ENCODE assay signal across 25 cellular contexts in the genomic region with DNA sequence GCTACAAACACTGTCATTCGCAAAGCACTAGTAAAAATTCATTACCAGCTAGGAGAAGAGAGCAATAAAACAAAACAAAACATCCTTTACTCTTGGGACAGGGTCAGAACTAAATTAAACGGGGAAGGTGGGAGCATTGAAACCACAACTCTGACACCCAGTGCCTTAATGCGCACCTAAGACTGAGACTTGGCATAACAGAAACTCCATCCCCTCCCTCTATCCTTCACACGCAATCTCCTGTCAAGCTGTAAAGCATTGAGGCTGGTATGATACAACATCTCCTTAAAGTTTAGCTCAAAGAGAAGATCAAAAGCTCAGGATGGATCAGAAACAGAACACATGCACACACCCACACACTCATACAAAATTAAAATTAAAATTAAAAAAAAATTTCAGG.
A peak's percentile ranks its signal among the peaks of the same experiment; 100 is the strongest.
DNase-seq lines count a peak whose midpoint lies in the region; ATAC-seq, FAIRE-seq and TF ChIP-seq lines count a peak whose summit lies in the region.
"Had no signal": no experiment of that assay in that cellular context is flagged by ENCODE, and none has a peak within 500 bp of the region (broad histone marks: within the 10 kb centered on the region; RNA-seq: fewer than 3 reads in every experiment).

No MANE protein-coding gene starts in this region.

- in situ Hi-C loops in GM12878 (cut with MboI): no loop called here

- H3F3A ChIP-seq in MM.1S (ENCODE audit: insufficient read depth, low read length): peaks cover 24% of the 10 kb centered on the region
- peaks cover 11% of the 10 kb centered on the region for H3F3A ChIP-seq in smooth muscle cell (ENCODE audit: low read depth)

- TF ChIP-seq EP300 in GM12878 (IDR thresholded peaks at IDR 0.05; ENCODE audit: borderline replicate concordance in 1 of 2, control insufficient read depth in 1 of 2, low read depth in 2 of 2, low read length in 2 of 2): no peak

- DNase-seq in MM.1S: no peak
- no peak for DNase-seq in GM12878 (ENCODE audit: low read depth, low spot score)
- no peak for DNase-seq in hepatocyte (ENCODE audit: low spot score)
- DNase-seq in smooth muscle cell (lab: John Stamatoyannopoulos, UW; ENCODE audit: unreplicated experiment): no peak
- no peak for DNase-seq in SK-N-DZ (ENCODE audit: low spot score)
- DNase-seq in germinal center (ENCODE audit: low spot score): no peak
- no peak for DNase-seq in NCI-H1048 (lab: John Stamatoyannopoulos, UW)
- DNase-seq: 8988T; ACHN; AML-193; BE2C; CD4-positive, alpha-beta T cell; CD8-positive, alpha-beta memory T cell; DMS 273 treated with DMSO at 0.1 percent for 48 hours; DMS79; EL; GDM1; GM23248; H9 had no signal

- H3K9ac ChIP-seq in MM.1S (ENCODE audit: low read length) (no peak overlapping the region), GM12878 (ENCODE audit: control insufficient read depth, insufficient read depth, low read length) (no peak overlapping the region), smooth muscle cell (ENCODE audit: low read depth) (no peak overlapping the region)
- H3K9ac ChIP-seq: BLaER1 treated with 17β-estradiol and CSF1 and Interleukin-3, amounts not matched to agents 10 nM and 100 nM; GM23248 had no signal

- H3K4me1 ChIP-seq in MM.1S (ENCODE audit: low read length) (peaks cover 14% of the 10 kb centered on the region), GM12878 (ENCODE audit: control insufficient read depth, insufficient read depth, low read length) (no peaks in the 10 kb centered on the region), hepatocyte (ENCODE audit: insufficient read depth) (peaks cover 11% of the 10 kb centered on the region), smooth muscle cell (ENCODE audit: low read depth) (peaks cover 5% of the 10 kb centered on the region)
- H3K4me1 ChIP-seq: A549, BE2C had no signal

- H2AFZ ChIP-seq in MM.1S (ENCODE audit: low read length) (no peak overlapping the region), GM12878 (ENCODE audit: control insufficient read depth, low read depth, low read length) (no peak overlapping the region), hepatocyte (no peak overlapping the region), smooth muscle cell (ENCODE audit: low read depth) (peak overlapping the region; percentile 26)
- H2AFZ ChIP-seq: GM23248 had no signal

- RAD21 ChIA-PET in GM12878 (lab: Charles Lee; ENCODE audit: unreplicated experiment): no interaction called here

- H3K27ac ChIP-seq in MM.1S (ENCODE audit: low read length): no peak overlapping the region
- no peak overlapping the region for H3K27ac ChIP-seq in GM12878 (ENCODE audit: control insufficient read depth, insufficient read depth)
- no peak overlapping the region for H3K27ac ChIP-seq in hepatocyte
- H3K27ac ChIP-seq in smooth muscle cell (ENCODE audit: low read depth): peak overlapping the region; percentile 81
- H3K27ac ChIP-seq: A549; BLaER1 treated with 17β-estradiol and CSF1 and Interleukin-3, amounts not matched to agents 10 nM and 100 nM; GM23248 had no signal

- FAIRE-seq in GM12878 (lab: Jason Lieb, UNC): no peak
- FAIRE-seq: A549, D721Med, GM12892, GM19239 had no signal

- H3K27me3 ChIP-seq in MM.1S (replicated peaks; ENCODE audit: insufficient read depth, low read length) (no peaks in the 10 kb centered on the region), GM12878 (replicated peaks in 1 of 2; ENCODE audit: control insufficient read depth in 2 of 2, insufficient read depth in 2 of 2, low read length in 1 of 2) (no peaks in the 10 kb centered on the region), hepatocyte (no peaks in the 10 kb centered on the region), smooth muscle cell (ENCODE audit: low read depth) (no peaks in the 10 kb centered on the region)
- H3K27me3 ChIP-seq: BE2C; BLaER1 treated with 17β-estradiol and CSF1 and Interleukin-3, amounts not matched to agents 10 nM and 100 nM had no signal

- H4K20me1 ChIP-seq in MM.1S (ENCODE audit: insufficient read depth, low read length): no peaks in the 10 kb centered on the region
- no peaks in the 10 kb centered on the region for H4K20me1 ChIP-seq in GM12878 (ENCODE audit: control insufficient read depth, insufficient read depth)
- H4K20me1 ChIP-seq in hepatocyte (ENCODE audit: insufficient read depth, poor library complexity, severe bottlenecking): no peaks in the 10 kb centered on the region
- H4K20me1 ChIP-seq in smooth muscle cell (ENCODE audit: low read depth): no peaks in the 10 kb centered on the region
- H4K20me1 ChIP-seq: BLaER1 treated with 17β-estradiol and CSF1 and Interleukin-3, amounts not matched to agents 10 nM and 100 nM had no signal

- intact Hi-C loops in GM12878 (cut with micrococcal nuclease; ENCODE audit: unreplicated experiment): no loop called here

- ATAC-seq in GM12878: peak; percentile 56
- ATAC-seq: A549, HCT116 had no signal

- WGBS in GM12878 (ENCODE audit: insufficient coverage, insufficient replicate concordance, low lambda C conversion rate, missing lambda C conversion rate): 33% methylated on average over 4 of the region's 4 CpGs
- 65% methylated on average over 4 of the region's 4 CpGs for WGBS in hepatocyte (ENCODE audit: low lambda C conversion rate, missing lambda C conversion rate)
- WGBS in smooth muscle cell (ENCODE audit: low lambda C conversion rate): 27% methylated on average over 4 of the region's 4 CpGs

- H3K4me2 ChIP-seq in MM.1S (ENCODE audit: low read depth, low read length): peak overlapping the region; percentile 43; the same call in 1 of the 2 replicates
- H3K4me2 ChIP-seq in GM12878 (ENCODE audit: control insufficient read depth, insufficient read depth): no peak overlapping the region
- peak overlapping the region; percentile 60 for H3K4me2 ChIP-seq in hepatocyte
- peak overlapping the region; percentile 73 for H3K4me2 ChIP-seq in smooth muscle cell
- H3K4me2 ChIP-seq: A549; BLaER1 treated with 17β-estradiol and CSF1 and Interleukin-3, amounts not matched to agents 10 nM and 100 nM had no signal

- BruUV-seq in GM12878 (replicated peaks; lab: Mats Ljungman, UMichigan): no TSS peak

- no peaks in the 10 kb centered on the region for H3K36me3 ChIP-seq in MM.1S (replicated peaks; ENCODE audit: insufficient read depth, low read length)
- H3K36me3 ChIP-seq in GM12878 (ENCODE audit: control insufficient read depth in 2 of 2, insufficient read depth in 2 of 2, low read length in 1 of 2): no peaks in the 10 kb centered on the region
- H3K36me3 ChIP-seq in hepatocyte (replicated peaks; ENCODE audit: insufficient read depth, low read depth): no peaks in the 10 kb centered on the region
- no peaks in the 10 kb centered on the region for H3K36me3 ChIP-seq in smooth muscle cell (ENCODE audit: low read depth)
- H3K36me3 ChIP-seq: BE2C; BLaER1 treated with 17β-estradiol and CSF1 and Interleukin-3, amounts not matched to agents 10 nM and 100 nM had no signal

- no peaks in the 10 kb centered on the region for H3K9me3 ChIP-seq in MM.1S (replicated peaks; ENCODE audit: insufficient read depth, low read length)
- H3K9me3 ChIP-seq in GM12878 (replicated peaks; ENCODE audit: control insufficient read depth, insufficient read depth, low read length): no peaks in the 10 kb centered on the region
- H3K9me3 ChIP-seq in hepatocyte (ENCODE audit: low read depth): no peaks in the 10 kb centered on the region
- H3K9me3 ChIP-seq in smooth muscle cell (replicated peaks; ENCODE audit: low read depth): no peaks in the 10 kb centered on the region
- H3K9me3 ChIP-seq: A549, BE2C had no signal

- SMC1A ChIA-PET in GM12878 (lab: Charles Lee; ENCODE audit: uncharacterized antibody, unreplicated experiment): interaction anchor here (0.7 to 1.4 kb wide), 4 partner anchors 11 to 87 kb away, joined by 3 read pairs; no protein-coding TSS in a partner anchor

- no peak for TF ChIP-seq RAD21 in GM12878 (IDR thresholded peaks at IDR 0.05; ENCODE audit: insufficient read depth, low read depth, low read length)

- H3K4me3 ChIP-seq in MM.1S (ENCODE audit: low read length): no peak overlapping the region
- no peak overlapping the region for H3K4me3 ChIP-seq in GM12878
- H3K4me3 ChIP-seq in hepatocyte: no peak overlapping the region
- H3K4me3 ChIP-seq in smooth muscle cell: no peak overlapping the region
- H3K4me3 ChIP-seq: A549; BLaER1 treated with 17β-estradiol and CSF1 and Interleukin-3, amounts not matched to agents 10 nM and 100 nM; GM23248 had no signal

- no peaks in the 10 kb centered on the region for H3K79me2 ChIP-seq in MM.1S (ENCODE audit: low read length)
- H3K79me2 ChIP-seq in GM12878 (ENCODE audit: control insufficient read depth, insufficient read depth, low read length): no peaks in the 10 kb centered on the region
- no peaks in the 10 kb centered on the region for H3K79me2 ChIP-seq in hepatocyte
- no peaks in the 10 kb centered on the region for H3K79me2 ChIP-seq in smooth muscle cell (ENCODE audit: low read depth)

- TF ChIP-seq POLR2A in GM12878 (IDR thresholded peaks at IDR 0.05; ENCODE audit: low read depth, low read length): no peak

- no peak for TF ChIP-seq CTCF in MM.1S (IDR thresholded peaks at IDR 0.05; ENCODE audit: low read length)
- no peak for TF ChIP-seq CTCF in GM12878 (IDR thresholded peaks at IDR 0.05 in 2 of 3, conservative IDR thresholded peaks at IDR 0.05 in 1 of 3; ENCODE audit: control insufficient read depth in 2 of 3, extremely low read depth in 1 of 3, insufficient read depth in 1 of 3, low read depth in 3 of 3, low read length in 3 of 3)
- TF ChIP-seq CTCF in hepatocyte (IDR thresholded peaks at IDR 0.05; ENCODE audit: poor library complexity): no peak
- TF ChIP-seq CTCF in smooth muscle cell (IDR thresholded peaks at IDR 0.05; ENCODE audit: borderline replicate concordance, insufficient read depth, poor library complexity, severe bottlenecking): no peak

- H3K9me2 ChIP-seq in MM.1S (replicated peaks; ENCODE audit: insufficient read depth, low read length) (no peaks in the 10 kb centered on the region), hepatocyte (replicated peaks; ENCODE audit: insufficient read depth) (no peaks in the 10 kb centered on the region)

- CTCF ChIA-PET in GM12878 (lab: Yijun Ruan, JAX): interaction anchor here (0.6 to 1.5 kb wide), 4 partner anchors 35 to 1549 kb away, joined by 3 read pairs; no protein-coding TSS in a partner anchor

- POLR2A ChIA-PET in GM12878 (lab: Charles Lee): no interaction called here

TF ChIP-seq in GM12878, 131 proteins besides CTCF, POLR2A, EP300 and RAD21 (continues in another document):
- no peak for TF ChIP-seq ZNF384 (IDR thresholded peaks at IDR 0.05; ENCODE audit: borderline replicate concordance, low read depth, low read length)
- TF ChIP-seq RUNX3 (IDR thresholded peaks at IDR 0.05; ENCODE audit: low read length): no peak
- TF ChIP-seq, protein P1, sequence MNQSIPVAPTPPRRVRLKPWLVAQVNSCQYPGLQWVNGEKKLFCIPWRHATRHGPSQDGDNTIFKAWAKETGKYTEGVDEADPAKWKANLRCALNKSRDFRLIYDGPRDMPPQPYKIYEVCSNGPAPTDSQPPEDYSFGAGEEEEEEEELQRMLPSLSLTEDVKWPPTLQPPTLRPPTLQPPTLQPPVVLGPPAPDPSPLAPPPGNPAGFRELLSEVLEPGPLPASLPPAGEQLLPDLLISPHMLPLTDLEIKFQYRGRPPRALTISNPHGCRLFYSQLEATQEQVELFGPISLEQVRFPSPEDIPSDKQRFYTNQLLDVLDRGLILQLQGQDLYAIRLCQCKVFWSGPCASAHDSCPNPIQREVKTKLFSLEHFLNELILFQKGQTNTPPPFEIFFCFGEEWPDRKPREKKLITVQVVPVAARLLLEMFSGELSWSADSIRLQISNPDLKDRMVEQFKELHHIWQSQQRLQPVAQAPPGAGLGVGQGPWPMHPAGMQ (IDR thresholded peaks at IDR 0.05; ENCODE audit: borderline replicate concordance): no peak
